In genomic region chr1:14923400-14924011, GRCh38 we compare ENCODE assay signal across 8 cellular contexts.
DNase-seq lines count a peak whose midpoint lies in the region; ATAC-seq, FAIRE-seq and TF ChIP-seq lines count a peak whose summit lies in the region.

No MANE protein-coding gene starts in this region.

- H3K4me1 Mint-ChIP-seq in HFFc6 (ENCODE audit: low read depth): peaks cover 33% of the 10 kb centered on the region
- peaks cover 4 to 13% (median 9%) of the 10 kb centered on the region in 4 donors for H3K4me1 Mint-ChIP-seq in naive thymus-derived CD8-positive, alpha-beta T cell

- peak overlapping the region; percentile 67 for H3K4me3 Mint-ChIP-seq in HFFc6
- peak overlapping the region; percentile 64 to 80 (median 75) for H3K4me3 Mint-ChIP-seq in naive thymus-derived CD8-positive, alpha-beta T cell

- ATAC-seq in A549 (0 out of 6 replicates have a peak, but pooled peaks of 1 of the 2 experiments have one; percentile 7), GM21529 (IDR thresholded peaks at IDR 0.05; ENCODE audit: unreplicated experiment) (no peak), HG02981 (IDR thresholded peaks at IDR 0.05; ENCODE audit: unreplicated experiment) (no peak)
- no peak for ATAC-seq in naive thymus-derived CD8-positive, alpha-beta T cell

- peaks cover 3% of the 10 kb centered on the region; the same call in 1 of the 2 replicates for H3K27me3 Mint-ChIP-seq in HFFc6 (ENCODE audit: insufficient read depth)
- H3K27me3 Mint-ChIP-seq in naive thymus-derived CD8-positive, alpha-beta T cell: peaks cover 22 to 73% (median 43%) of the 10 kb centered on the region in 5 donors

- H3K27ac Mint-ChIP-seq in HFFc6: no peak overlapping the region
- peak overlapping the region in 1 of 10 donors; percentile 53 for H3K27ac Mint-ChIP-seq in naive thymus-derived CD8-positive, alpha-beta T cell

- POLR2A ChIA-PET in A549 (lab: Yijun Ruan, JAX): no interaction called here
- POLR2A ChIA-PET in naive thymus-derived CD8-positive, alpha-beta T cell (lab: Charles Lee): no interaction called here

- TF ChIP-seq RAD21 in A549 (conservative IDR thresholded peaks at IDR 0.05 in 1 of 2, IDR thresholded peaks at IDR 0.05 in 1 of 2): no peak

- H3K9me3 Mint-ChIP-seq in HFFc6: no peaks in the 10 kb centered on the region
- H3K9me3 Mint-ChIP-seq in naive thymus-derived CD8-positive, alpha-beta T cell: peaks cover 0 to 2% (median 0%) of the 10 kb centered on the region in 9 donors

- H3K4me3 ChIP-seq in A549 (peak overlapping the region; percentile 72), bronchial epithelial cell (ENCODE audit: low read depth, low read length) (peak overlapping the region; percentile 56)

- no peak for TF ChIP-seq CTCF in A549 (IDR thresholded peaks at IDR 0.05)
- no peak for TF ChIP-seq CTCF in HFFc6 (IDR thresholded peaks at IDR 0.05)
- no peak for TF ChIP-seq CTCF in bronchial epithelial cell (IDR thresholded peaks at IDR 0.05; ENCODE audit: insufficient read depth, low read length, severe bottlenecking)

- TF ChIP-seq EP300 in A549 (IDR thresholded peaks at IDR 0.05): no peak

- FAIRE-seq in A549 (lab: Jason Lieb, UNC) (no peak), bronchial epithelial cell (lab: Jason Lieb, UNC) (no peak), RCC 7860 (lab: Jason Lieb, UNC) (no peak)

- 0 out of 3 replicates have a peak, but pooled peaks cover 6% of the 10 kb centered on the region for H3K4me1 ChIP-seq in A549

- no peaks in the 10 kb centered on the region for H3K9me3 ChIP-seq in A549

- 46% methylated on average over 5 of the region's 31 CpGs for WGBS in A549 (ENCODE audit: missing lambda C conversion rate)

- no peak for TF ChIP-seq POLR2A in A549 (IDR thresholded peaks at IDR 0.05; ENCODE audit: low read length)

- H3K36me3 ChIP-seq in bronchial epithelial cell (ENCODE audit: control insufficient read depth, insufficient read depth, low read length): no peaks in the 10 kb centered on the region

- CTCF ChIA-PET in A549 (lab: Yijun Ruan, JAX): no interaction called here

- H3K36me3 Mint-ChIP-seq in HFFc6 (ENCODE audit: low read depth): no peaks in the 10 kb centered on the region
- H3K36me3 Mint-ChIP-seq in naive thymus-derived CD8-positive, alpha-beta T cell: no peaks in the 10 kb centered on the region

- no peak for DNase-seq in A549 (ENCODE audit: low read depth in 1 of 2, low spot score in 1 of 2)
- no peak for DNase-seq in HFFc6
- DNase-seq in bronchial epithelial cell (ENCODE audit: low read depth): no peak
- peak in 1 of 10 donors; percentile 4 for DNase-seq in naive thymus-derived CD8-positive, alpha-beta T cell
- DNase-seq in RCC 7860 (ENCODE audit: low spot score): no peak
- DNase-seq in HPDE6-E6E7 (ENCODE audit: extremely low spot score): no peak

- H3K27ac ChIP-seq in A549: peak overlapping the region; percentile 66 to 93; a peak in 4 of 6 replicates

- H3K27me3 ChIP-seq in bronchial epithelial cell (ENCODE audit: control insufficient read depth, insufficient read depth, low read length): no peaks in the 10 kb centered on the region

- peak overlapping the region; percentile 99 for H3K4me2 ChIP-seq in A549

TF ChIP-seq in A549, 52 proteins besides CTCF, POLR2A, EP300 and RAD21:
- TF ChIP-seq ESRRA (IDR thresholded peaks at IDR 0.05; ENCODE audit: borderline replicate concordance, low read length): no peak
- TF ChIP-seq CBX2 (IDR thresholded peaks at IDR 0.05; ENCODE audit: borderline replicate concordance, low read depth): no peak
- TF ChIP-seq HEYL (CRISPR knock-in tag; IDR thresholded peaks at IDR 0.05): no peak
- TF ChIP-seq NFE2L2 (conservative IDR thresholded peaks at IDR 0.05; ENCODE audit: low read length): no peak
- TF ChIP-seq HMGXB4 (CRISPR knock-in tag; IDR thresholded peaks at IDR 0.05; ENCODE audit: borderline replicate concordance): no peak
- TF ChIP-seq TFCP2L1 (CRISPR knock-in tag; IDR thresholded peaks at IDR 0.05): no peak
- no peak for TF ChIP-seq TP53 (CRISPR knock-in tag; IDR thresholded peaks at IDR 0.05)
- TF ChIP-seq ZC3H11A (IDR thresholded peaks at IDR 0.05): no peak
- TF ChIP-seq RCOR1 (IDR thresholded peaks at IDR 0.05; ENCODE audit: low read depth, low read length): no peak
- no peak for TF ChIP-seq GATA3 (IDR thresholded peaks at IDR 0.05; ENCODE audit: borderline replicate concordance)
- TF ChIP-seq PHF8 (IDR thresholded peaks at IDR 0.05; ENCODE audit: borderline replicate concordance, low read depth): no peak
- TF ChIP-seq ZFP36 (IDR thresholded peaks at IDR 0.05; ENCODE audit: borderline replicate concordance, partially characterized antibody): no peak
- no peak for TF ChIP-seq CHD2 (IDR thresholded peaks at IDR 0.05; ENCODE audit: low read length, partially characterized antibody)
- TF ChIP-seq HOXA7 (CRISPR knock-in tag; IDR thresholded peaks at IDR 0.05): no peak
- no peak for TF ChIP-seq HOXB5 (CRISPR knock-in tag; IDR thresholded peaks at IDR 0.05)
- no peak for TF ChIP-seq USF2 (IDR thresholded peaks at IDR 0.05)
- no peak for TF ChIP-seq CHD4 (IDR thresholded peaks at IDR 0.05; ENCODE audit: borderline replicate concordance)
